ENCODE assay signal across 1 cellular context in the genomic region with DNA sequence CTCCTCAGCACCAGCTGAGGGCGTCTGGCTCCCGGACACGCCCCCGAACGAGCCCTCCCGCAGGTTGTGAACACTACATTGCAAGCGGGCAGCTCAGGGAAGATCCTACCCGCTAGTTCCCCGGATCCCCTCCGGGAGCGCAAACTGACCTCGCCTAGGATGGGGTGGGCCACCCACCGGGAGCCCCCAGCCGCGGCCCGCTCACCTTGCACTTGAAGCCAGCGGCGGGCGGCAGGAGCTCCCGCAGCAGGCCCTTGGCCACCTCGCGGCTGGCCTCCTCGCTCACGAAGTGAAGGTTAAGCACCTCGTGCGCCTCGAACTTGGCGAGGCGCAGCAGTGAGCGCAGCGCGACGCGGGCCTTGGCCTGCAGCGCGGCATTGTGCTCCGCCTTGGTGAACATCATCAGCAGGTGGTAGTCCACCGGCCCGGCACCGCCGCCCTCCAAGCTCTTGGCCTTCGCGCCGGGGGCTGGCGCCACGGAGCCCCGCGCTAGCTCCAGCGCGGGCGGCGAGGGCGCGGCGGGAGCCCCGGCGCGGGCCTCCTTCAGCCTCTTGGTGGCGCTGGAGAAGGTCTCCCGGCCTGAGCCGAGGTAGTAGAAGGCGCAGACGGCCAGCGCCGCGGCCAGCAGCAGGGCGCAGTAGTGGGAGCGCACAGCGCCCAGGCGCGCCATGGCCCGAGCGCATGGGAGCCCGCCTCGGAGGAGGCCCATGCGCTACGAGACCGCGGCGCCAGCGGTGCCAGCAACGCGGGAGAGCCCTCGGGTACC.
TF ChIP-seq lines count a peak whose summit lies in the region.

No MANE protein-coding gene starts in this region.

TF ChIP-seq in K562, 482 proteins besides CTCF, POLR2A, EP300 and RAD21 (continued from another document and continues in another):
- no peak for TF ChIP-seq CHD7 (IDR thresholded peaks at IDR 0.05; ENCODE audit: low read depth, low read length)
- TF ChIP-seq, protein P1, sequence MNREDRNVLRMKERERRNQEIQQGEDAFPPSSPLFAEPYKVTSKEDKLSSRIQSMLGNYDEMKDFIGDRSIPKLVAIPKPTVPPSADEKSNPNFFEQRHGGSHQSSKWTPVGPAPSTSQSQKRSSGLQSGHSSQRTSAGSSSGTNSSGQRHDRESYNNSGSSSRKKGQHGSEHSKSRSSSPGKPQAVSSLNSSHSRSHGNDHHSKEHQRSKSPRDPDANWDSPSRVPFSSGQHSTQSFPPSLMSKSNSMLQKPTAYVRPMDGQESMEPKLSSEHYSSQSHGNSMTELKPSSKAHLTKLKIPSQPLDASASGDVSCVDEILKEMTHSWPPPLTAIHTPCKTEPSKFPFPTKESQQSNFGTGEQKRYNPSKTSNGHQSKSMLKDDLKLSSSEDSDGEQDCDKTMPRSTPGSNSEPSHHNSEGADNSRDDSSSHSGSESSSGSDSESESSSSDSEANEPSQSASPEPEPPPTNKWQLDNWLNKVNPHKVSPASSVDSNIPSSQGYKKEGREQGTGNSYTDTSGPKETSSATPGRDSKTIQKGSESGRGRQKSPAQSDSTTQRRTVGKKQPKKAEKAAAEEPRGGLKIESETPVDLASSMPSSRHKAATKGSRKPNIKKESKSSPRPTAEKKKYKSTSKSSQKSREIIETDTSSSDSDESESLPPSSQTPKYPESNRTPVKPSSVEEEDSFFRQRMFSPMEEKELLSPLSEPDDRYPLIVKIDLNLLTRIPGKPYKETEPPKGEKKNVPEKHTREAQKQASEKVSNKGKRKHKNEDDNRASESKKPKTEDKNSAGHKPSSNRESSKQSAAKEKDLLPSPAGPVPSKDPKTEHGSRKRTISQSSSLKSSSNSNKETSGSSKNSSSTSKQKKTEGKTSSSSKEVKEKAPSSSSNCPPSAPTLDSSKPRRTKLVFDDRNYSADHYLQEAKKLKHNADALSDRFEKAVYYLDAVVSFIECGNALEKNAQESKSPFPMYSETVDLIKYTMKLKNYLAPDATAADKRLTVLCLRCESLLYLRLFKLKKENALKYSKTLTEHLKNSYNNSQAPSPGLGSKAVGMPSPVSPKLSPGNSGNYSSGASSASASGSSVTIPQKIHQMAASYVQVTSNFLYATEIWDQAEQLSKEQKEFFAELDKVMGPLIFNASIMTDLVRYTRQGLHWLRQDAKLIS (CRISPR knock-in tag; IDR thresholded peaks at IDR 0.05): no peak
- 0 out of 2 replicates have a peak, but pooled peaks have one; percentile 47 for TF ChIP-seq HNRNPL (IDR thresholded peaks at IDR 0.05; ENCODE audit: low read depth, low read length)
- no peak for TF ChIP-seq PKNOX1 (IDR thresholded peaks at IDR 0.05)
- TF ChIP-seq, protein P2, sequence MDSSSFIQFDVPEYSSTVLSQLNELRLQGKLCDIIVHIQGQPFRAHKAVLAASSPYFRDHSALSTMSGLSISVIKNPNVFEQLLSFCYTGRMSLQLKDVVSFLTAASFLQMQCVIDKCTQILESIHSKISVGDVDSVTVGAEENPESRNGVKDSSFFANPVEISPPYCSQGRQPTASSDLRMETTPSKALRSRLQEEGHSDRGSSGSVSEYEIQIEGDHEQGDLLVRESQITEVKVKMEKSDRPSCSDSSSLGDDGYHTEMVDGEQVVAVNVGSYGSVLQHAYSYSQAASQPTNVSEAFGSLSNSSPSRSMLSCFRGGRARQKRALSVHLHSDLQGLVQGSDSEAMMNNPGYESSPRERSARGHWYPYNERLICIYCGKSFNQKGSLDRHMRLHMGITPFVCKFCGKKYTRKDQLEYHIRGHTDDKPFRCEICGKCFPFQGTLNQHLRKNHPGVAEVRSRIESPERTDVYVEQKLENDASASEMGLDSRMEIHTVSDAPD (CRISPR knock-in tag; IDR thresholded peaks at IDR 0.05): no peak
- no peak for TF ChIP-seq KLF1 (tag; IDR thresholded peaks at IDR 0.05)
- no peak; the same call in 1 of the 2 replicates for TF ChIP-seq CREM (IDR thresholded peaks at IDR 0.05; ENCODE audit: low read depth)
- TF ChIP-seq MYNN (IDR thresholded peaks at IDR 0.05): no peak
- TF ChIP-seq MYNN (CRISPR knock-in tag; IDR thresholded peaks at IDR 0.05): no peak
- no peak for TF ChIP-seq RBM25 (IDR thresholded peaks at IDR 0.05; ENCODE audit: low read depth, low read length, severe bottlenecking)
- TF ChIP-seq, protein P3, sequence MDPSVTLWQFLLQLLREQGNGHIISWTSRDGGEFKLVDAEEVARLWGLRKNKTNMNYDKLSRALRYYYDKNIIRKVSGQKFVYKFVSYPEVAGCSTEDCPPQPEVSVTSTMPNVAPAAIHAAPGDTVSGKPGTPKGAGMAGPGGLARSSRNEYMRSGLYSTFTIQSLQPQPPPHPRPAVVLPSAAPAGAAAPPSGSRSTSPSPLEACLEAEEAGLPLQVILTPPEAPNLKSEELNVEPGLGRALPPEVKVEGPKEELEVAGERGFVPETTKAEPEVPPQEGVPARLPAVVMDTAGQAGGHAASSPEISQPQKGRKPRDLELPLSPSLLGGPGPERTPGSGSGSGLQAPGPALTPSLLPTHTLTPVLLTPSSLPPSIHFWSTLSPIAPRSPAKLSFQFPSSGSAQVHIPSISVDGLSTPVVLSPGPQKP (CRISPR knock-in tag; IDR thresholded peaks at IDR 0.05): no peak
- TF ChIP-seq, protein P4, sequence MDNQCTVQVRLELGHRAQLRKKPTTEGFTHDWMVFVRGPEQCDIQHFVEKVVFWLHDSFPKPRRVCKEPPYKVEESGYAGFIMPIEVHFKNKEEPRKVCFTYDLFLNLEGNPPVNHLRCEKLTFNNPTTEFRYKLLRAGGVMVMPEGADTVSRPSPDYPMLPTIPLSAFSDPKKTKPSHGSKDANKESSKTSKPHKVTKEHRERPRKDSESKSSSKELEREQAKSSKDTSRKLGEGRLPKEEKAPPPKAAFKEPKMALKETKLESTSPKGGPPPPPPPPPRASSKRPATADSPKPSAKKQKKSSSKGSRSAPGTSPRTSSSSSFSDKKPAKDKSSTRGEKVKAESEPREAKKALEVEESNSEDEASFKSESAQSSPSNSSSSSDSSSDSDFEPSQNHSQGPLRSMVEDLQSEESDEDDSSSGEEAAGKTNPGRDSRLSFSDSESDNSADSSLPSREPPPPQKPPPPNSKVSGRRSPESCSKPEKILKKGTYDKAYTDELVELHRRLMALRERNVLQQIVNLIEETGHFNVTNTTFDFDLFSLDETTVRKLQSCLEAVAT (IDR thresholded peaks at IDR 0.05): no peak
- TF ChIP-seq SLC30A9 (CRISPR knock-in tag; IDR thresholded peaks at IDR 0.05): no peak
- no peak for TF ChIP-seq ZBTB49 (CRISPR knock-in tag; IDR thresholded peaks at IDR 0.05; ENCODE audit: borderline replicate concordance)
- no peak for TF ChIP-seq NKRF (IDR thresholded peaks at IDR 0.05; ENCODE audit: borderline replicate concordance)
- 0 out of 4 replicates have a peak, but pooled peaks of 1 of the 2 experiments have one; percentile 5 for TF ChIP-seq MAZ (CRISPR knock-in tag; conservative IDR thresholded peaks at IDR 0.05 in 1 of 2, IDR thresholded peaks at IDR 0.05 in 1 of 2)
- TF ChIP-seq BMI1 (IDR thresholded peaks at IDR 0.05; ENCODE audit: low read length): no peak
